In the genomic region with DNA sequence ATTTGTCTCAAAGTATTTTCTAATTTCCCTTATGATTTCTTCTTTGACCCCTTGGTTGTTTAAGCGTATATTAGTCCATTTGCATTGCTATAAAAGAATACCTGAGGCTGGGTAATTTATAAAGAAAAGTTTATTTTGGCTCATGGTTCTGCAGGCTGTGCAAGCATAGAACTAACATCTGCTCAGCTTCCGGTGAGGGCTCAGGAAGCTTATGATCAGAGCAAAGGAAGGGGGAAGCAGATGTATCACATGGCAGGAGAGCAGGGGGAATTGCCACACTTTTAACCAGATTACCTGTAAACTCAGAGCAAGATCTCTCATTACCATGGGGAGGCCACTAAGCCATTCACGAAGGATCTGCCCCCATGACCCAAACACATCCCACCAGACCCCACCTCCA, we compare ENCODE assay signal across 30 cellular contexts.
"Had no signal": no experiment of that assay in that cellular context is flagged by ENCODE, and none has a peak within 500 bp of the region (broad histone marks: within the 10 kb centered on the region; RNA-seq: fewer than 3 reads in every experiment).

No MANE protein-coding gene starts in this region.

- H3K27ac ChIP-seq: breast epithelium, gastrocnemius medialis, ovary, skin epidermis, thoracic aorta, uterus had no signal

- H3K9me3 ChIP-seq: breast epithelium, gastrocnemius medialis, ovary, thoracic aorta, uterus had no signal

- H3K4me1 ChIP-seq: breast epithelium, gastrocnemius medialis, uterus had no signal

- ATAC-seq: activated naive CD4-positive, alpha-beta T cell treated with anti-CD3 and anti-CD28 coated beads, Interleukin-2, amount 50 U/mL, for 72 hours; gastrocnemius medialis; left cardiac atrium; left ventricle myocardium superior; naive thymus-derived CD4-positive, alpha-beta T cell; sciatic nerve; WTC11 had no signal

- H3K27me3 ChIP-seq: breast epithelium, dorsolateral prefrontal cortex, gastrocnemius medialis, ovary, uterus had no signal

- H3K36me3 ChIP-seq: breast epithelium, ovary, uterus had no signal

- H3K4me3 ChIP-seq: breast epithelium, dorsolateral prefrontal cortex, gastrocnemius medialis, ovary, skin epidermis, thoracic aorta, uterus had no signal

- DNase-seq: activated CD4-positive, alpha-beta memory T cell treated with anti-CD3 and anti-CD28 coated beads, Interleukin-2, amount 10 ng/mL, durations not matched to agents 7 days and 5 days; activated CD4-positive, alpha-beta T cell treated with anti-CD3 and anti-CD28 coated beads for 1 hour; activated CD4-positive, alpha-beta T cell treated with anti-CD3 and anti-CD28 coated beads, Interleukin-2, amount 10 ng/mL, durations not matched to agents 7 days and 5 days; activated CD8-positive, alpha-beta memory T cell treated with anti-CD3 and anti-CD28 coated beads, Interleukin-2, amount 50 U/mL, for 48 hours; activated gamma-delta T cell treated with Interleukin-2 at 50 U/mL for 16 hours; activated T-cell treated with anti-CD3 and anti-CD28 coated beads, Interleukin-2, amount 50 U/mL, for 24 hours; central memory CD4-positive, alpha-beta T cell; dorsolateral prefrontal cortex; effector memory CD4-positive, alpha-beta T cell; erythroblast; gastrocnemius medialis; glutamatergic neuron; hippocampal formation; left cardiac atrium; left ventricle myocardium superior; naive thymus-derived CD4-positive, alpha-beta T cell; ovary; retina; stimulated activated CD4-positive, alpha-beta T cell treated with anti-CD3 and anti-CD28 coated beads, Interleukin-12 subunit alpha, Interleukin-12 subunit beta, amount 100 ng/mL, for 4 hours; stimulated activated CD4-positive, alpha-beta T cell treated with anti-CD3 and anti-CD28 coated beads, Interleukin-4, amount 100 ng/mL, for 1 hour; T-helper 1 cell; T-helper 9 cell; trophoblast cell; uterus had no signal
